ENCODE assay signal across 8 cellular contexts in genomic region chr10:125982256-125982948, GRCh38.
DNase-seq lines count a peak whose midpoint lies in the region; ATAC-seq and TF ChIP-seq lines count a peak whose summit lies in the region.

No MANE protein-coding gene starts in this region.

- no peak overlapping the region for H3K4me3 ChIP-seq in H7 (ENCODE audit: insufficient read depth, low read depth, low read length)
- no peak overlapping the region for H3K4me3 ChIP-seq in epithelial cell of esophagus (ENCODE audit: low read length)

- no peaks in the 10 kb centered on the region for H3K36me3 ChIP-seq in H7 (replicated peaks; ENCODE audit: control insufficient read depth, insufficient read depth, low read length)

- peak; percentile 19 for DNase-seq in stimulated activated CD4-positive, alpha-beta T cell treated with anti-CD3 and anti-CD28 coated beads, Interleukin-1b, Interleukin-23, amount 100 ng/mL, for 48 hours
- DNase-seq in stimulated activated CD4-positive, alpha-beta T cell treated with anti-CD3 and anti-CD28 coated beads, Interleukin-12 subunit alpha, Interleukin-12 subunit beta, amount 100 ng/mL, for 4 hours: no peak
- DNase-seq in H7: peak; percentile 55
- DNase-seq in LoVo (ENCODE audit: low spot score): peak; percentile 58
- peak; percentile 26 for DNase-seq in SKM-1 treated with dmso at 0.1 percent for 144 hours (lab: John Stamatoyannopoulos, UW; ENCODE audit: unreplicated experiment)
- peak; percentile 72 for DNase-seq in epithelial cell of esophagus (ENCODE audit: low read depth)
- peak; percentile 84 for DNase-seq in midbrain (lab: John Stamatoyannopoulos, UW)
- DNase-seq in omental fat pad (ENCODE audit: low spot score): no peak

- ATAC-seq in omental fat pad (ENCODE audit: low FRiP score): no peak

- H3K27me3 ChIP-seq in H7 (ENCODE audit: control insufficient read depth, insufficient read depth, low read length): no peaks in the 10 kb centered on the region

- TF ChIP-seq CTCF in epithelial cell of esophagus (IDR thresholded peaks at IDR 0.05; ENCODE audit: insufficient read depth, low read depth, low read length, missing control alignments) (peak; percentile 60), omental fat pad (IDR thresholded peaks at IDR 0.05) (peak in 1 of 3 donors; percentile 31)

Comparison
In these comparisons a context has a peak if more than half of its experiments do, and no peak if none do; other contexts are left out.
1. DNase-seq: peak in stimulated activated CD4-positive, alpha-beta T cell treated with anti-CD3 and anti-CD28 coated beads, Interleukin-1b, Interleukin-23, amount 100 ng/mL, for 48 hours (single experiment), H7 (single experiment), LoVo (single experiment), SKM-1 treated with dmso at 0.1 percent for 144 hours (single experiment), epithelial cell of esophagus (single experiment) and midbrain (single experiment); none in stimulated activated CD4-positive, alpha-beta T cell treated with anti-CD3 and anti-CD28 coated beads, Interleukin-12 subunit alpha, Interleukin-12 subunit beta, amount 100 ng/mL, for 4 hours (single experiment) and omental fat pad (single experiment).